ENCODE assay signal across 1 cellular context in the genomic region with DNA sequence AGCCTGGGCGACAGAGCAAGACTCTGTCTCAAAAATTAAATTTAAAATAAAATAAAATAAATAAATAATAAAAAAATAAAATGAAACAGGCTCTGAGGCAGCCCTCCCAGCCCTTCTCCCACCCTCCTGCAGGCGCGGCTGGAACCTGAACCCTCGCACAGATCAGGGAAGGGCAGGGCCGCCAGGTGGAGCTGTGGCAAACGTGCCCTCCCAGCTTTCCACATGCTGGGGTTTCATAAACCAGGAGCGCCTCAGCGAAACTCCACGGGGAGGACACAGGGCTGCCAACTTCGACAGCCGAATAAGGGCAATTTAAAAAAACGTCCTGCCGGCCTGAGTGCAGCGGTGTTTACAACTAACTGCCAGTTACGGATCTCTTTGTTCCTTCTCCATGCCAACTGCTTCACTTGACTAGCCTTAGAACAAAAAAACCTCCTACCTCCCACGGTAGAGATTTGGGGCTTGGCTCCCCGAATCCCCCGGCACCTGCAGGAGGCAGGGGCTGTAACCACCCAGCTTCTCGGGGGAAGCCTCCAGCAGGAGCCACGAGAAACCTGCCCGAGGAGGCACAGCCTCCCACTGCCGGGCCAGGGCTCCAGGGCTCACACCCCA.
TF ChIP-seq lines count a peak whose summit lies in the region.

No MANE protein-coding gene starts in this region.

TF ChIP-seq in GM23338, 12 proteins besides CTCF, POLR2A, EP300 and RAD21 (continued from another document):
- TF ChIP-seq, protein P1, sequence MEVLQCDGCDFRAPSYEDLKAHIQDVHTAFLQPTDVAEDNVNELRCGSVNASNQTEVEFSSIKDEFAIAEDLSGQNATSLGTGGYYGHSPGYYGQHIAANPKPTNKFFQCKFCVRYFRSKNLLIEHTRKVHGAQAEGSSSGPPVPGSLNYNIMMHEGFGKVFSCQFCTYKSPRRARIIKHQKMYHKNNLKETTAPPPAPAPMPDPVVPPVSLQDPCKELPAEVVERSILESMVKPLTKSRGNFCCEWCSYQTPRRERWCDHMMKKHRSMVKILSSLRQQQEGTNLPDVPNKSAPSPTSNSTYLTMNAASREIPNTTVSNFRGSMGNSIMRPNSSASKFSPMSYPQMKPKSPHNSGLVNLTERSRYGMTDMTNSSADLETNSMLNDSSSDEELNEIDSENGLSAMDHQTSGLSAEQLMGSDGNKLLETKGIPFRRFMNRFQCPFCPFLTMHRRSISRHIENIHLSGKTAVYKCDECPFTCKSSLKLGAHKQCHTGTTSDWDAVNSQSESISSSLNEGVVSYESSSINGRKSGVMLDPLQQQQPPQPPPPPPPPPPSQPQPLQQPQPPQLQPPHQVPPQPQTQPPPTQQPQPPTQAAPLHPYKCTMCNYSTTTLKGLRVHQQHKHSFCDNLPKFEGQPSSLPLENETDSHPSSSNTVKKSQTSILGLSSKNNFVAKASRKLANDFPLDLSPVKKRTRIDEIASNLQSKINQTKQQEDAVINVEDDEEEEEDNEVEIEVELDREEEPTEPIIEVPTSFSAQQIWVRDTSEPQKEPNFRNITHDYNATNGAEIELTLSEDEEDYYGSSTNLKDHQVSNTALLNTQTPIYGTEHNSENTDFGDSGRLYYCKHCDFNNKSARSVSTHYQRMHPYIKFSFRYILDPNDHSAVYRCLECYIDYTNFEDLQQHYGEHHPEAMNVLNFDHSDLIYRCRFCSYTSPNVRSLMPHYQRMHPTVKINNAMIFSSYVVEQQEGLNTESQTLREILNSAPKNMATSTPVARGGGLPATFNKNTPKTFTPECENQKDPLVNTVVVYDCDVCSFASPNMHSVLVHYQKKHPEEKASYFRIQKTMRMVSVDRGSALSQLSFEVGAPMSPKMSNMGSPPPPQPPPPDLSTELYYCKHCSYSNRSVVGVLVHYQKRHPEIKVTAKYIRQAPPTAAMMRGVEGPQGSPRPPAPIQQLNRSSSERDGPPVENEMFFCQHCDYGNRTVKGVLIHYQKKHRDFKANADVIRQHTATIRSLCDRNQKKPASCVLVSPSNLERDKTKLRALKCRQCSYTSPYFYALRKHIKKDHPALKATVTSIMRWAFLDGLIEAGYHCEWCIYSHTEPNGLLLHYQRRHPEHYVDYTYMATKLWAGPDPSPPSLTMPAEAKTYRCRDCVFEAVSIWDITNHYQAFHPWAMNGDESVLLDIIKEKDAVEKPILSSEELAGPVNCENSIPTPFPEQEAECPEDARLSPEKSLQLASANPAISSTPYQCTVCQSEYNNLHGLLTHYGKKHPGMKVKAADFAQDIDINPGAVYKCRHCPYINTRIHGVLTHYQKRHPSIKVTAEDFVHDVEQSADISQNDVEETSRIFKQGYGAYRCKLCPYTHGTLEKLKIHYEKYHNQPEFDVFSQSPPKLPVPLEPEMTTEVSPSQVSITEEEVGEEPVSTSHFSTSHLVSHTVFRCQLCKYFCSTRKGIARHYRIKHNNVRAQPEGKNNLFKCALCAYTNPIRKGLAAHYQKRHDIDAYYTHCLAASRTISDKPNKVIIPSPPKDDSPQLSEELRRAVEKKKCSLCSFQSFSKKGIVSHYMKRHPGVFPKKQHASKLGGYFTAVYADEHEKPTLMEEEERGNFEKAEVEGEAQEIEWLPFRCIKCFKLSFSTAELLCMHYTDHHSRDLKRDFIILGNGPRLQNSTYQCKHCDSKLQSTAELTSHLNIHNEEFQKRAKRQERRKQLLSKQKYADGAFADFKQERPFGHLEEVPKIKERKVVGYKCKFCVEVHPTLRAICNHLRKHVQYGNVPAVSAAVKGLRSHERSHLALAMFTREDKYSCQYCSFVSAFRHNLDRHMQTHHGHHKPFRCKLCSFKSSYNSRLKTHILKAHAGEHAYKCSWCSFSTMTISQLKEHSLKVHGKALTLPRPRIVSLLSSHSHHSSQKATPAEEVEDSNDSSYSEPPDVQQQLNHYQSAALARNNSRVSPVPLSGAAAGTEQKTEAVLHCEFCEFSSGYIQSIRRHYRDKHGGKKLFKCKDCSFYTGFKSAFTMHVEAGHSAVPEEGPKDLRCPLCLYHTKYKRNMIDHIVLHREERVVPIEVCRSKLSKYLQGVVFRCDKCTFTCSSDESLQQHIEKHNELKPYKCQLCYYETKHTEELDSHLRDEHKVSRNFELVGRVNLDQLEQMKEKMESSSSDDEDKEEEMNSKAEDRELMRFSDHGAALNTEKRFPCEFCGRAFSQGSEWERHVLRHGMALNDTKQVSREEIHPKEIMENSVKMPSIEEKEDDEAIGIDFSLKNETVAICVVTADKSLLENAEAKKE (CRISPR knock-in tag; IDR thresholded peaks at IDR 0.05) = no peak
- TF ChIP-seq, protein P2, sequence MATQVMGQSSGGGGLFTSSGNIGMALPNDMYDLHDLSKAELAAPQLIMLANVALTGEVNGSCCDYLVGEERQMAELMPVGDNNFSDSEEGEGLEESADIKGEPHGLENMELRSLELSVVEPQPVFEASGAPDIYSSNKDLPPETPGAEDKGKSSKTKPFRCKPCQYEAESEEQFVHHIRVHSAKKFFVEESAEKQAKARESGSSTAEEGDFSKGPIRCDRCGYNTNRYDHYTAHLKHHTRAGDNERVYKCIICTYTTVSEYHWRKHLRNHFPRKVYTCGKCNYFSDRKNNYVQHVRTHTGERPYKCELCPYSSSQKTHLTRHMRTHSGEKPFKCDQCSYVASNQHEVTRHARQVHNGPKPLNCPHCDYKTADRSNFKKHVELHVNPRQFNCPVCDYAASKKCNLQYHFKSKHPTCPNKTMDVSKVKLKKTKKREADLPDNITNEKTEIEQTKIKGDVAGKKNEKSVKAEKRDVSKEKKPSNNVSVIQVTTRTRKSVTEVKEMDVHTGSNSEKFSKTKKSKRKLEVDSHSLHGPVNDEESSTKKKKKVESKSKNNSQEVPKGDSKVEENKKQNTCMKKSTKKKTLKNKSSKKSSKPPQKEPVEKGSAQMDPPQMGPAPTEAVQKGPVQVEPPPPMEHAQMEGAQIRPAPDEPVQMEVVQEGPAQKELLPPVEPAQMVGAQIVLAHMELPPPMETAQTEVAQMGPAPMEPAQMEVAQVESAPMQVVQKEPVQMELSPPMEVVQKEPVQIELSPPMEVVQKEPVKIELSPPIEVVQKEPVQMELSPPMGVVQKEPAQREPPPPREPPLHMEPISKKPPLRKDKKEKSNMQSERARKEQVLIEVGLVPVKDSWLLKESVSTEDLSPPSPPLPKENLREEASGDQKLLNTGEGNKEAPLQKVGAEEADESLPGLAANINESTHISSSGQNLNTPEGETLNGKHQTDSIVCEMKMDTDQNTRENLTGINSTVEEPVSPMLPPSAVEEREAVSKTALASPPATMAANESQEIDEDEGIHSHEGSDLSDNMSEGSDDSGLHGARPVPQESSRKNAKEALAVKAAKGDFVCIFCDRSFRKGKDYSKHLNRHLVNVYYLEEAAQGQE (IDR thresholded peaks at IDR 0.05; ENCODE audit: unreplicated experiment) = no peak
TF ChIP-seq in GM23338: peak in this region for 0.
